Comparison of ENCODE assay signal across 11 cellular contexts in the genomic region with DNA sequence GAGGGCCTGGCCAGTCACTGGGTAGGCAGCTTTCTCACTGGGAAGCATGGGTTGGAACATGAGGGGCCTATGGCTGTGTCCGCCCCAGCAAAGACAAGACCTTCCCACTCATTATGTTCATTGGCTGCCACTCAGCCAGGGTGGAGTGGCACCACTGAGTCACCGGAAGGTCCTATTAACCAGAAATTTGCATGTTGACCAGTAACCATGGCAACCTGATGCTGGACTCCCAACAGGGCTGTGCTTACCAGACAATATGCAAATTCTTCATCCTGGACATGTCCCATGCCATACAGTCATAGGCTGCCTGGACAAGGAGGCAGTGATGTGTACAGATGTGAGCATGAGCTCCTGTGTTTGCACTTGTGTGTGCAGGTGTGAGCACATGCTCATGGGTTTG.
DNase-seq lines count a peak whose midpoint lies in the region; ATAC-seq lines count a peak whose summit lies in the region.
"Had no signal": no experiment of that assay in that cellular context is flagged by ENCODE, and none has a peak within 500 bp of the region (broad histone marks: within the 10 kb centered on the region; RNA-seq: fewer than 3 reads in every experiment).

No MANE protein-coding gene starts in this region.

- no peak overlapping the region for H3K27ac Mint-ChIP-seq in activated CD8-positive, alpha-beta memory T cell treated with anti-CD3 and anti-CD28 coated beads, Interleukin-2, amount 10 ng/mL, durations not matched to agents 7 days and 5 days

- CTCF ChIA-PET in activated CD8-positive, alpha-beta memory T cell treated with anti-CD3 and anti-CD28 coated beads, Interleukin-2, amount 10 ng/mL, durations not matched to agents 7 days and 5 days (lab: Charles Lee): interaction anchor here (1.4 to 6.5 kb wide), 5 partner anchors 70 to 227 kb away, joined by 3 to 63 read pairs (median 8); no protein-coding TSS in a partner anchor

- H3K9me3 Mint-ChIP-seq in activated T-cell treated with anti-CD3 and anti-CD28 coated beads, Interleukin-2, amount 50 U/mL, for 4 hours: no peaks in the 10 kb centered on the region
- H3K9me3 Mint-ChIP-seq in activated CD8-positive, alpha-beta memory T cell treated with anti-CD3 and anti-CD28 coated beads, Interleukin-2, amount 10 ng/mL, durations not matched to agents 7 days and 5 days (ENCODE audit: low read depth): no peaks in the 10 kb centered on the region

- H3K27me3 Mint-ChIP-seq in activated T-cell treated with anti-CD3 and anti-CD28 coated beads, Interleukin-2, amount 50 U/mL, for 4 hours (ENCODE audit: low read depth): peaks cover 13% of the 10 kb centered on the region
- H3K27me3 Mint-ChIP-seq in activated CD8-positive, alpha-beta memory T cell treated with anti-CD3 and anti-CD28 coated beads, Interleukin-2, amount 10 ng/mL, durations not matched to agents 7 days and 5 days: peaks cover 15% of the 10 kb centered on the region

- peak; percentile 53 for ATAC-seq in GM18907 (IDR thresholded peaks at IDR 0.05; ENCODE audit: unreplicated experiment)
- no peak for ATAC-seq in activated T-cell treated with anti-CD3 and anti-CD28 coated beads, Interleukin-2, amount 50 U/mL, for 4 hours
- no peak for ATAC-seq in activated CD8-positive, alpha-beta memory T cell treated with anti-CD3 and anti-CD28 coated beads, Interleukin-2, amount 10 ng/mL, durations not matched to agents 7 days and 5 days

- no peaks in the 10 kb centered on the region for H3K36me3 Mint-ChIP-seq in activated T-cell treated with anti-CD3 and anti-CD28 coated beads, Interleukin-2, amount 50 U/mL, for 4 hours (ENCODE audit: insufficient read depth)
- no peaks in the 10 kb centered on the region for H3K36me3 Mint-ChIP-seq in activated CD8-positive, alpha-beta memory T cell treated with anti-CD3 and anti-CD28 coated beads, Interleukin-2, amount 10 ng/mL, durations not matched to agents 7 days and 5 days

- H3K4me3 Mint-ChIP-seq in activated T-cell treated with anti-CD3 and anti-CD28 coated beads, Interleukin-2, amount 50 U/mL, for 4 hours: no peak overlapping the region
- no peak overlapping the region for H3K4me3 Mint-ChIP-seq in activated CD8-positive, alpha-beta memory T cell treated with anti-CD3 and anti-CD28 coated beads, Interleukin-2, amount 10 ng/mL, durations not matched to agents 7 days and 5 days

- DNase-seq in AG20443 (ENCODE audit: low spot score): peak; percentile 55
- peak; percentile 80 for DNase-seq in M059J (ENCODE audit: low read depth)
- peak; percentile 22 for DNase-seq in fibroblast of peridontal ligament (ENCODE audit: extremely low read depth)
- DNase-seq in activated T-cell treated with anti-CD3 and anti-CD28 coated beads for 4 hours: no peak
- DNase-seq in activated T-cell treated with anti-CD3 and anti-CD28 coated beads, Interleukin-2, amount 50 U/mL, for 4 hours: no peak
- DNase-seq in DMS153 treated with DMSO at 0.1 percent for 48 hours (lab: John Stamatoyannopoulos, UW; ENCODE audit: unreplicated experiment): no peak
- no peak for DNase-seq in activated CD8-positive, alpha-beta memory T cell treated with anti-CD3 and anti-CD28 coated beads, Interleukin-2, amount 10 ng/mL, durations not matched to agents 7 days and 5 days
- DNase-seq: activated CD4-positive, alpha-beta T cell treated with anti-CD3 and anti-CD28 coated beads, Interleukin-2, amount 50 U/mL, for 4 hours; effector memory CD4-positive, alpha-beta T cell; NK-92 treated with Interleukin-12 subunit alpha and Interleukin-12 subunit beta, amount 100 ng/mL, for 24 hours had no signal

- no peaks in the 10 kb centered on the region for H3K4me1 Mint-ChIP-seq in activated T-cell treated with anti-CD3 and anti-CD28 coated beads, Interleukin-2, amount 50 U/mL, for 4 hours (ENCODE audit: low read depth)
- no peaks in the 10 kb centered on the region for H3K4me1 Mint-ChIP-seq in activated CD8-positive, alpha-beta memory T cell treated with anti-CD3 and anti-CD28 coated beads, Interleukin-2, amount 10 ng/mL, durations not matched to agents 7 days and 5 days

Comparison
In these comparisons a context has a peak if more than half of its experiments do, and no peak if none do; other contexts are left out.
1. DNase-seq: peak in AG20443 (single experiment), M059J (single experiment) and fibroblast of peridontal ligament (single experiment); none in activated T-cell treated with anti-CD3 and anti-CD28 coated beads for 4 hours (single experiment), activated T-cell treated with anti-CD3 and anti-CD28 coated beads, Interleukin-2, amount 50 U/mL, for 4 hours (single experiment), DMS153 treated with DMSO at 0.1 percent for 48 hours (single experiment) and activated CD8-positive, alpha-beta memory T cell treated with anti-CD3 and anti-CD28 coated beads, Interleukin-2, amount 10 ng/mL, durations not matched to agents 7 days and 5 days (single experiment).